ENCODE assay signal across 8 cellular contexts in genomic region chr15:98853161-98853560, GRCh38.
DNase-seq lines count a peak whose midpoint lies in the region; ATAC-seq and TF ChIP-seq lines count a peak whose summit lies in the region.

No MANE protein-coding gene starts in this region.

- peak; percentile 83 for DNase-seq in GM04504 (ENCODE audit: low read depth)
- DNase-seq in NCI-H446 (lab: John Stamatoyannopoulos, UW): peak; percentile 48 to 72
- peak; percentile 52 for DNase-seq in activated CD4-positive, CD25-positive, alpha-beta regulatory T cell treated with anti-CD3 and anti-CD28 coated beads, Interleukin-2, amount 50 U/mL, for 72 hours
- peak; percentile 88 for DNase-seq in coronary artery (ENCODE audit: low spot score)
- DNase-seq in left kidney (ENCODE audit: low read depth, low spot score): peak; percentile 97
- peak; percentile 12 to 51 for DNase-seq in stimulated activated CD4-positive, alpha-beta T cell treated with anti-CD3 and anti-CD28 coated beads, Interleukin-1b, Interleukin-23, amount 100 ng/mL, for 1 hour (ENCODE audit: low read depth in 2 of 2)

- ATAC-seq in HG03175 (IDR thresholded peaks at IDR 0.05; ENCODE audit: unreplicated experiment) (peak; percentile 37), HG02885 (IDR thresholded peaks at IDR 0.05; ENCODE audit: poor library complexity, unreplicated experiment) (no peak)

- H3K27ac ChIP-seq in coronary artery: peak overlapping the region; percentile 91 to 95

- TF ChIP-seq CTCF in coronary artery (IDR thresholded peaks at IDR 0.05): no peak

- H3K4me3 ChIP-seq in coronary artery: peak overlapping the region; percentile 85

Comparison
In these comparisons a context has a peak if more than half of its experiments do, and no peak if none do; other contexts are left out.
1. DNase-seq: peak in every context shown above with its lines; median percentile 97 in left kidney; 88 in coronary artery; 83 in GM04504; 60 in NCI-H446; 52 in activated CD4-positive, CD25-positive, alpha-beta regulatory T cell treated with anti-CD3 and anti-CD28 coated beads, Interleukin-2, amount 50 U/mL, for 72 hours; 32 in stimulated activated CD4-positive, alpha-beta T cell treated with anti-CD3 and anti-CD28 coated beads, Interleukin-1b, Interleukin-23, amount 100 ng/mL, for 1 hour.